ENCODE assay signal across 15 cellular contexts in genomic region chr12:112188130-112188830, GRCh38.
DNase-seq lines count a peak whose midpoint lies in the region; ATAC-seq, FAIRE-seq and TF ChIP-seq lines count a peak whose summit lies in the region.
"Had no signal": no experiment of that assay in that cellular context is flagged by ENCODE, and none has a peak within 500 bp of the region (broad histone marks: within the 10 kb centered on the region; RNA-seq: fewer than 3 reads in every experiment).

No MANE protein-coding gene starts in this region.

- H3K79me2 ChIP-seq in HepG2 (ENCODE audit: insufficient read depth, low read length) = no peaks in the 10 kb centered on the region

- TF ChIP-seq EP300 in HepG2 (IDR thresholded peaks at IDR 0.05; ENCODE audit: low read depth in 2 of 2, low read length in 2 of 2) = no peak
- TF ChIP-seq EP300 in HepG2 (CRISPR knock-in tag; IDR thresholded peaks at IDR 0.05; ENCODE audit: borderline replicate concordance) = no peak

- no peak for TF ChIP-seq RAD21 in HepG2 (CRISPR knock-in tag; IDR thresholded peaks at IDR 0.05)

- CTCF ChIA-PET in HepG2 (lab: Yijun Ruan, JAX; ENCODE audit: low intra/inter-chr PET ratio, low total read pairs) = no interaction called here

- in situ Hi-C loops in HepG2 (cut with HindIII; ENCODE audit: extremely low pct_ligation_motif_present, low pct_unique_long_range_greater_than_20kb) = no loop called here

- no peak for DNase-seq in HepG2 (ENCODE audit: low spot score)
- no peak for DNase-seq in right lobe of liver
- peak; percentile 84 for DNase-seq in NCI-H82 treated with DMSO at 0.1 percent for 48 hours (lab: John Stamatoyannopoulos, UW; ENCODE audit: unreplicated experiment)
- DNase-seq in posterior vena cava (ENCODE audit: low spot score) = peak; percentile 26
- DNase-seq in sciatic nerve (ENCODE audit: low spot score) = no peak
- no peak for DNase-seq in posterior cingulate gyrus
- no peak for DNase-seq in Right ventricle myocardium superior
- DNase-seq: AML-193; CD8-positive, alpha-beta memory T cell; DMS79; GOT3; H9 had no signal

- no peak overlapping the region for H3K4me3 ChIP-seq in HepG2 (replicated peaks in 1 of 3; ENCODE audit: insufficient read depth in 1 of 3, low read depth in 2 of 3, low read length in 3 of 3)
- no peak overlapping the region for H3K4me3 ChIP-seq in right lobe of liver
- H3K4me3 ChIP-seq: BLaER1, GM12878 had no signal

- H3K9me3 ChIP-seq in HepG2 (ENCODE audit: low read length) (no peaks in the 10 kb centered on the region), right lobe of liver (no peaks in the 10 kb centered on the region)
- H3K9me3 ChIP-seq: BLaER1 had no signal

- no peaks in the 10 kb centered on the region for H4K20me1 ChIP-seq in HepG2 (ENCODE audit: insufficient read depth, low read length)
- H4K20me1 ChIP-seq: BLaER1 had no signal

- H3K4me1 ChIP-seq in HepG2 (ENCODE audit: insufficient read depth, low read length) (peaks cover 13% of the 10 kb centered on the region), right lobe of liver (peaks cover 0 to 3% (median 0%) of the 10 kb centered on the region in 4 donors)
- H3K4me1 ChIP-seq: BLaER1 had no signal

- ATAC-seq in HepG2 = no peak
- no peak for ATAC-seq in right lobe of liver
- ATAC-seq in sciatic nerve = no peak
- ATAC-seq in Right ventricle myocardium superior (ENCODE audit: poor library complexity) = no peak
- ATAC-seq: GM12878 had no signal

- H3K36me3 ChIP-seq in HepG2 (replicated peaks in 1 of 2; ENCODE audit: control insufficient read depth in 1 of 2, insufficient read depth in 2 of 2, low read length in 2 of 2) = peaks cover 6 to 30% of the 10 kb centered on the region in 2 experiments; a peak in 4 of 5 replicates
- peaks cover 0 to 36% (median 0%) of the 10 kb centered on the region in 4 donors for H3K36me3 ChIP-seq in right lobe of liver

- H3K9ac ChIP-seq in HepG2 (ENCODE audit: insufficient read depth, low read depth, low read length) = no peak overlapping the region
- H3K9ac ChIP-seq: BLaER1 had no signal

- TF ChIP-seq POLR2A in HepG2 (IDR thresholded peaks at IDR 0.05; ENCODE audit: insufficient read depth in 1 of 2, low read depth in 2 of 2, low read length in 2 of 2) (no peak), right lobe of liver (IDR thresholded peaks at IDR 0.05) (no peak)

- BruUV-seq in HepG2 (replicated peaks; lab: Mats Ljungman, UMichigan) = no TSS peak

- no peak for FAIRE-seq in HepG2 (lab: Jason Lieb, UNC)
- FAIRE-seq: GM12878 had no signal

- no peak overlapping the region for H3K4me2 ChIP-seq in HepG2 (ENCODE audit: low read depth, low read length)
- H3K4me2 ChIP-seq: BLaER1 had no signal

- intact Hi-C loops in HepG2 (cut with micrococcal nuclease; ENCODE audit: unreplicated experiment) (no loop called here), right lobe of liver (cut with DNase I) (no loop called here), posterior vena cava (cut with DNase I) (no loop called here), sciatic nerve (cut with DNase I) (loop anchor here (10.0 kb wide), 1 partner anchor 63 kb away; the partner anchor contains the start of gene TRAFD1), posterior cingulate gyrus (cut with DNase I) (no loop called here), Right ventricle myocardium superior (cut with DNase I) (no loop called here)

- 97% methylated on average over 7 of the region's 9 CpGs for WGBS in HepG2 (ENCODE audit: low lambda C conversion rate)
- WGBS in right lobe of liver (ENCODE audit: insufficient coverage, low coverage, low lambda C conversion rate, missing lambda C conversion rate) = 99% methylated on average over 7 of the region's 9 CpGs

- H3K27me3 ChIP-seq in HepG2 (ENCODE audit: control insufficient read depth in 1 of 2, insufficient read depth in 2 of 2, low read length in 2 of 2) (no peaks in the 10 kb centered on the region), right lobe of liver (no peaks in the 10 kb centered on the region)
- H3K27me3 ChIP-seq: BLaER1 had no signal

- POLR2A ChIA-PET in HepG2 (lab: Yijun Ruan, JAX) = no interaction called here

- no peak for TF ChIP-seq CTCF in HepG2 (CRISPR knock-in tag; IDR thresholded peaks at IDR 0.05)
- TF ChIP-seq CTCF in right lobe of liver (IDR thresholded peaks at IDR 0.05) = no peak

- H3K27ac ChIP-seq in HepG2 (ENCODE audit: extremely low read length, insufficient read depth, low read length) (no peak overlapping the region), right lobe of liver (no peak overlapping the region)
- H3K27ac ChIP-seq: 22Rv1, BLaER1 had no signal

- no peak overlapping the region for H2AFZ ChIP-seq in HepG2 (ENCODE audit: low read length)

TF ChIP-seq in HepG2, 621 proteins besides CTCF, POLR2A, EP300 and RAD21 (continues in another document):
- TF ChIP-seq MAFK (conservative IDR thresholded peaks at IDR 0.05 in 1 of 2, IDR thresholded peaks at IDR 0.05 in 1 of 2; ENCODE audit: low read length in 2 of 2) = peak; percentile 79 to 87
- no peak for TF ChIP-seq ELF3 (CRISPR knock-in tag; IDR thresholded peaks at IDR 0.05)
- TF ChIP-seq ZNF18 (CRISPR knock-in tag; IDR thresholded peaks at IDR 0.05; ENCODE audit: insufficient replicate concordance) = no peak
- no peak for TF ChIP-seq SP4 (CRISPR knock-in tag; IDR thresholded peaks at IDR 0.05)
- no peak for TF ChIP-seq DPF2 (CRISPR knock-in tag; IDR thresholded peaks at IDR 0.05; ENCODE audit: borderline replicate concordance, low read depth)
- TF ChIP-seq MAFF (IDR thresholded peaks at IDR 0.05; ENCODE audit: low read depth, low read length) = peak; percentile 78
- no peak for TF ChIP-seq MYPOP (CRISPR knock-in tag; IDR thresholded peaks at IDR 0.05)
- TF ChIP-seq ATF6 (CRISPR knock-in tag; conservative IDR thresholded peaks at IDR 0.05) = no peak
- no peak for TF ChIP-seq TSC22D2 (CRISPR knock-in tag; IDR thresholded peaks at IDR 0.05; ENCODE audit: borderline replicate concordance)

Comparison
In these comparisons a context has a peak if more than half of its experiments do, and no peak if none do; other contexts are left out.
1. DNase-seq: peak in NCI-H82 treated with DMSO at 0.1 percent for 48 hours (single experiment) and posterior vena cava (single experiment); none in HepG2 (single experiment), right lobe of liver (0 of 3), sciatic nerve (single experiment), posterior cingulate gyrus (0 of 10) and Right ventricle myocardium superior (single experiment).